In the genomic region with DNA sequence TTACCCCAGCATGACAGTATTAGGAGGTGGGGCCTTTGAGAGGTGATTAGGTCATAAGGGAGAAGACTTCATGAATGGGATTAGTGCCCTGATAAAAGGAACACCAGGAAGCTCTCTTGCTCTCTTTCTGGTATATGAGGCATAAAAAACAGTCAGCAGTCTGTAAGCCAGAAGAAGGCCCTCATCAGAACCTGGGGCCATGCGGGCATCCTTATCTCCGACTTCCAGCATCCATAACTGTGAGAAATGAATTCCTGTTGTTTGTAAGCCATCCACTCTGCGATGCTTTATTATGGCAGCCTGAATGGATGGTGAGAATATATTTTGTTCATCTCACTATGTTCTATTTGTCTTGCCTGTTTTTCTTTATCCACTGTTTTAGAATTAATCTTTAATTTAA, we compare ENCODE assay signal across 10 cellular contexts. TPM values are rescaled to one million over a fixed set of nuclear protein-coding genes. Genes with fewer than 3 reads are reported as not detected.
"Had no signal": no experiment of that assay in that cellular context is flagged by ENCODE, and none has a peak within 500 bp of the region (broad histone marks: within the 10 kb centered on the region; RNA-seq: fewer than 3 reads in every experiment).

No MANE protein-coding gene starts in this region.

- H3K9me3 ChIP-seq: HAP-1 had no signal

- ATAC-seq: HCT116, K562 had no signal

- H3K4me3 ChIP-seq: GM23248, HAP-1, K562 had no signal

- H3K27ac ChIP-seq: GM23248 had no signal

- H3K9ac ChIP-seq: GM23248 had no signal

- H3K36me3 ChIP-seq: HAP-1 had no signal

- H2AFZ ChIP-seq: GM23248 had no signal

- DNase-seq: GM23248, GOT3, H7, HFFc6, IMR-90, KG1 had no signal

RNA-seq across cellular contexts. Expression of a gene that starts 17.7 kb away (rescaled TPM):
- total RNA-seq: GM23248, HFFc6, HT-29, IMR-90 had no signal
- polyA plus RNA-seq: GM23248, IMR-90 had no signal
